23 cellular contexts compared by ENCODE assay signal in the genomic region with DNA sequence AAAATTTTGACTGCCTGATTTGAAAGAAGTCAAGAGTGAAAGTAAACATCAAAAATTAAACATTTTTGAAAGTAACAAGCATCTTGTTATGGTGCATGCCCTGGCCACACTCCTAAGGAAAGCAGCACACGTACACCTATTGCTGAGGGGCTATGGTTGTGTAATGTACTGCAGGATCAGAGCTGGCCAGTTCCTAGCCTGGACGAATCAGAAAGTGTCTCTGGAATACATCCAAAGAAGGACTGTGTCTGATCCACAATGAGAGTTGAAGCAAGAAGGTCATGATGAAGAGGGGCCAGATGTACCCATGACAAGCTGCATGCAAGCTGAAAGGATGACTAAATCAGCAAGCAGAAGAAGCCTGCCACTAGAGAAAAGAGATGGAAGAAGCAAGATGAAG.
DNase-seq lines count a peak whose midpoint lies in the region; ATAC-seq and TF ChIP-seq lines count a peak whose summit lies in the region.
"Had no signal": no experiment of that assay in that cellular context is flagged by ENCODE, and none has a peak within 500 bp of the region (broad histone marks: within the 10 kb centered on the region; RNA-seq: fewer than 3 reads in every experiment).

No MANE protein-coding gene starts in this region.

- H3K36me3 ChIP-seq in upper lobe of right lung: no peaks in the 10 kb centered on the region
- H3K36me3 ChIP-seq: BLaER1 treated with 17β-estradiol and CSF1 and Interleukin-3, amounts not matched to agents 10 nM and 100 nM had no signal

- ATAC-seq in HG03378 (IDR thresholded peaks at IDR 0.05; ENCODE audit: unreplicated experiment): no peak
- ATAC-seq in upper lobe of right lung: no peak
- no peak for ATAC-seq in HG02588 (IDR thresholded peaks at IDR 0.05; ENCODE audit: unreplicated experiment)
- ATAC-seq: CD8-positive, alpha-beta T cell; GM23338 had no signal

- no peak for TF ChIP-seq CTCF in upper lobe of right lung (IDR thresholded peaks at IDR 0.05)

- H3K27ac ChIP-seq in upper lobe of right lung: no peak overlapping the region
- H3K27ac ChIP-seq: BLaER1 treated with 17β-estradiol and CSF1 and Interleukin-3, amounts not matched to agents 10 nM and 100 nM; SK-N-MC had no signal

- no peaks in the 10 kb centered on the region for H3K9me3 ChIP-seq in upper lobe of right lung

- DNase-seq in HT1080 (ENCODE audit: low read depth) (peak; percentile 55), SK-N-DZ (ENCODE audit: low spot score) (peak; percentile 41), islet precursor cell (peak; percentile 56), upper lobe of right lung (no peak), LoVo (ENCODE audit: low spot score) (no peak)
- DNase-seq: ACHN; CD8-positive, alpha-beta T cell; DMS53; GDM1; KBM-7; MV-4-11; NCI-H1105 treated with DMSO at 0.1 percent for 48 hours; NCI-H2029 treated with DMSO at 0.1 percent for 48 hours; NCI-H226; NCI-H510A treated with DMSO at 0.1 percent for 48 hours; NCI-H774; NK-92 treated with Interleukin-12 subunit alpha and Interleukin-12 subunit beta, amount 100 ng/mL, for 24 hours; SHP77 had no signal

- H3K4me1 ChIP-seq in upper lobe of right lung: no peaks in the 10 kb centered on the region
- H3K4me1 ChIP-seq: BLaER1 treated with 17β-estradiol and CSF1 and Interleukin-3, amounts not matched to agents 10 nM and 100 nM had no signal

- H3K27me3 ChIP-seq in upper lobe of right lung: no peaks in the 10 kb centered on the region
- H3K27me3 ChIP-seq: BLaER1 treated with 17β-estradiol and CSF1 and Interleukin-3, amounts not matched to agents 10 nM and 100 nM had no signal

- intact Hi-C loops in upper lobe of right lung (cut with DNase I): no loop called here

- H3K4me3 ChIP-seq in upper lobe of right lung: no peak overlapping the region
- H3K4me3 ChIP-seq: BLaER1 treated with 17β-estradiol and CSF1 and Interleukin-3, amounts not matched to agents 10 nM and 100 nM; GM23338; SK-N-MC had no signal

Comparison
In these comparisons a context has a peak if more than half of its experiments do, and no peak if none do; other contexts are left out.
1. DNase-seq: peak in HT1080 (single experiment), SK-N-DZ (single experiment) and islet precursor cell (single experiment); none in upper lobe of right lung (single experiment) and LoVo (single experiment).